In genomic region chr6:152952866-152953509, GRCh38 we compare ENCODE assay signal across 1 cellular context.
TF ChIP-seq lines count a peak whose summit lies in the region.

No MANE protein-coding gene starts in this region.

TF ChIP-seq in HepG2, 621 proteins besides CTCF, POLR2A, EP300 and RAD21 (continued from another document):
- TF ChIP-seq ZNF318 (CRISPR knock-in tag; IDR thresholded peaks at IDR 0.05) = no peak
- TF ChIP-seq HNF4G (IDR thresholded peaks at IDR 0.05; ENCODE audit: borderline replicate concordance, low read depth, low read length) = no peak
- no peak for TF ChIP-seq HNF4G (CRISPR knock-in tag; IDR thresholded peaks at IDR 0.05; ENCODE audit: borderline replicate concordance, low read depth)
- no peak for TF ChIP-seq ISX (CRISPR knock-in tag; conservative IDR thresholded peaks at IDR 0.05)
- TF ChIP-seq HNRNPUL1 (IDR thresholded peaks at IDR 0.05; ENCODE audit: low read depth, low read length) = no peak
- TF ChIP-seq NFE2L1 (CRISPR knock-in tag; IDR thresholded peaks at IDR 0.05; ENCODE audit: borderline replicate concordance) = no peak
- TF ChIP-seq FOXA3 (CRISPR knock-in tag; IDR thresholded peaks at IDR 0.05) = peak; percentile 20; the same call in 1 of the 2 replicates
- TF ChIP-seq SMC3 (IDR thresholded peaks at IDR 0.05; ENCODE audit: low read length) = peak; percentile 44; the same call in 1 of the 2 replicates
- TF ChIP-seq ZSCAN29 (CRISPR knock-in tag; conservative IDR thresholded peaks at IDR 0.05) = no peak
- TF ChIP-seq ARNT2 (CRISPR knock-in tag; IDR thresholded peaks at IDR 0.05; ENCODE audit: low read depth) = no peak
- TF ChIP-seq ZMYM3 (CRISPR knock-in tag; IDR thresholded peaks at IDR 0.05) = no peak
- TF ChIP-seq HMG20A (CRISPR knock-in tag; IDR thresholded peaks at IDR 0.05; ENCODE audit: borderline replicate concordance) = 0 out of 2 replicates have a peak, but pooled peaks have one; percentile 37
- TF ChIP-seq STAG1 (CRISPR knock-in tag; IDR thresholded peaks at IDR 0.05) = peak; percentile 67
- no peak for TF ChIP-seq ZNF263 (CRISPR knock-in tag; IDR thresholded peaks at IDR 0.05)
- TF ChIP-seq ZNF543 (CRISPR knock-in tag; IDR thresholded peaks at IDR 0.05) = no peak
